ENCODE assay signal across 24 cellular contexts in genomic region chr18:62738638-62739037, GRCh38.
"Had no signal": no experiment of that assay in that cellular context is flagged by ENCODE, and none has a peak within 500 bp of the region (broad histone marks: within the 10 kb centered on the region; RNA-seq: fewer than 3 reads in every experiment).

No MANE protein-coding gene starts in this region.

- H3K9me3 Mint-ChIP-seq: activated B cell treated with CpG ODN at 0.5 μM for 24 hours; activated naive CD8-positive, alpha-beta T cell treated with anti-CD3 and anti-CD28 coated beads, Interleukin-2, amount 10 ng/mL, durations not matched to agents 7 days and 5 days; activated T-helper 17 cell treated with anti-CD3 and anti-CD28 coated beads, Interleukin-2, amount 50 U/mL, for 72 hours; endodermal cell; stimulated activated naive CD8-positive, alpha-beta T cell treated with anti-CD3 and anti-CD28 coated beads, Interleukin-15, Interleukin-2, amounts not matched to agents 100 ng/mL and 50 ng/mL, for 24 hours had no signal

- H3K4me3 ChIP-seq: cardiac muscle cell, lung, skin epidermis, tibial nerve had no signal

- H3K9me3 ChIP-seq: tibial nerve had no signal

- H3K27ac Mint-ChIP-seq: activated B cell treated with CpG ODN at 0.5 μM for 24 hours; activated CD8-positive, alpha-beta T cell treated with anti-CD3 and anti-CD28 coated beads for 36 hours; activated naive CD8-positive, alpha-beta T cell treated with anti-CD3 and anti-CD28 coated beads, Interleukin-2, amount 10 ng/mL, durations not matched to agents 7 days and 5 days; activated T-helper 17 cell treated with anti-CD3 and anti-CD28 coated beads, Interleukin-2, amount 50 U/mL, for 72 hours; endodermal cell; stimulated activated naive CD8-positive, alpha-beta T cell treated with anti-CD3 and anti-CD28 coated beads, Interleukin-15, Interleukin-2, amounts not matched to agents 100 ng/mL and 50 ng/mL, for 24 hours had no signal

- H3K27ac ChIP-seq: cardiac muscle cell, foreskin keratinocyte, tibial nerve had no signal

- H3K36me3 ChIP-seq: cardiac muscle cell, tibial nerve had no signal

- ATAC-seq: activated CD8-positive, alpha-beta T cell treated with anti-CD3 and anti-CD28 coated beads for 36 hours; activated T-helper 17 cell treated with anti-CD3 and anti-CD28 coated beads, Interleukin-2, amount 50 U/mL, for 72 hours; foreskin keratinocyte had no signal

- FAIRE-seq: islet of Langerhans, TTC549, urothelium cell line had no signal

- H3K27me3 ChIP-seq: cardiac muscle cell, foreskin keratinocyte, tibial nerve had no signal

- H3K27me3 Mint-ChIP-seq: activated B cell treated with CpG ODN at 0.5 μM for 24 hours; activated CD8-positive, alpha-beta T cell treated with anti-CD3 and anti-CD28 coated beads for 36 hours; activated naive CD8-positive, alpha-beta T cell treated with anti-CD3 and anti-CD28 coated beads, Interleukin-2, amount 10 ng/mL, durations not matched to agents 7 days and 5 days; activated T-helper 17 cell treated with anti-CD3 and anti-CD28 coated beads, Interleukin-2, amount 50 U/mL, for 72 hours; stimulated activated naive CD8-positive, alpha-beta T cell treated with anti-CD3 and anti-CD28 coated beads, Interleukin-15, Interleukin-2, amounts not matched to agents 100 ng/mL and 50 ng/mL, for 24 hours had no signal

- DNase-seq: activated B cell treated with CpG ODN at 0.5 μM for 24 hours; activated CD4-positive, alpha-beta T cell treated with anti-CD3 and anti-CD28 coated beads for 48 hours; activated CD8-positive, alpha-beta T cell treated with anti-CD3 and anti-CD28 coated beads for 36 hours; activated naive CD4-positive, alpha-beta T cell treated with Interleukin-2 at 50 U/mL for 16 hours; activated naive CD8-positive, alpha-beta T cell treated with anti-CD3 and anti-CD28 coated beads, Interleukin-2, amount 10 ng/mL, durations not matched to agents 7 days and 5 days; activated T-cell treated with anti-CD3 and anti-CD28 coated beads, Interleukin-2, amount 50 U/mL, for 1 hour; amygdala; endodermal cell; foreskin keratinocyte; hippocampal formation; nephron progenitor cell; nucleus accumbens; posterior cingulate gyrus; retina; T-helper 2 cell had no signal

- H3K4me3 Mint-ChIP-seq: activated B cell treated with CpG ODN at 0.5 μM for 24 hours; activated CD8-positive, alpha-beta T cell treated with anti-CD3 and anti-CD28 coated beads for 36 hours; activated naive CD8-positive, alpha-beta T cell treated with anti-CD3 and anti-CD28 coated beads, Interleukin-2, amount 10 ng/mL, durations not matched to agents 7 days and 5 days; activated T-helper 17 cell treated with anti-CD3 and anti-CD28 coated beads, Interleukin-2, amount 50 U/mL, for 72 hours; endodermal cell; nephron progenitor cell; stimulated activated naive CD8-positive, alpha-beta T cell treated with anti-CD3 and anti-CD28 coated beads, Interleukin-15, Interleukin-2, amounts not matched to agents 100 ng/mL and 50 ng/mL, for 24 hours had no signal
